ENCODE assay signal across 8 cellular contexts in the genomic region with DNA sequence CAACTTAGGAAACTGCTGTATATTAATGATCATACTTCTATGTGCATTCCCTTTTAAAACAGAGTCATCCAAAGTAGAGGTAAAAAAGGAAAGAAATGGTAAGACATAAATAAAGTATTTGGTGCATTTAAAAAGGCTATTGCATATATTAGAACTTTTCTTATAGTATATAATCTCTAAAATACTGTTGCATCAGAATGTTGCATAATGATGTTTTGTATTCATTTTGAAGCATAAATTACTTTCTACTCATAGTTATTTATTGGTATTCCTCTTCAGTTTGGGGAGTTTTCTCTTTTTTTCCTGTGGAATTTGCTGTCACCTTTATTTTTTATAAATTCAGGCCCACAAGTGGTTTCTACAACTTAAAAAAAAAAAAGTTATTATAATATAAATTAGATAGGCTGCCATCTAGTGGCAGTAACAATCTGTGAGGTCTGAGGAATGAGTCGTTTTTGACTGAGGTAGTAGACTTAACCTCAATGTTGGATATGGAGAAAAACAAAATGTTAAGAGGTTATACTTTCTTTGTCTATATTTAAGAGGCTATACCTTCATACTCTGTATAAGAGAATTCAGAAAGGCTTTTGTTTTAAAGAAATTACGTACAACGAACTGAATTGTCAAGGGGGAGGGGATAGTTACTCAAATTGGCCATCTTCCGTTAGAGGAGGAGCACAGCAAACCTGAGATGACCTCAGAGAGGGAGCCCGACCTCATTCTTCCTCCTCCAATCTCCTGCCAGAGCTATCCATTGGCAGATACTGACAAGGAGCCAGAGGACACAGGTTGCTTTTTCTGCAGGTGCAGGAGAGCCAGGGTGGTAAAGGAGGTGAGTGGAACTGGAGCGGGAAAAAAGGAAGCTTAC. TPM values are rescaled to one million over a fixed set of nuclear protein-coding genes. Genes with fewer than 3 reads are reported as not detected.
DNase-seq lines count a peak whose midpoint lies in the region; ATAC-seq, FAIRE-seq and TF ChIP-seq lines count a peak whose summit lies in the region.

No MANE protein-coding gene starts in this region.

- H3K4me3 ChIP-seq in HFF-Myc (replicated peaks; ENCODE audit: low read depth, low read length), result no peak overlapping the region
- peak overlapping the region in 1 of 4 donors; percentile 26 for H3K4me3 ChIP-seq in adrenal gland
- no peak overlapping the region for H3K4me3 ChIP-seq in right atrium auricular region
- no peak overlapping the region for H3K4me3 ChIP-seq in gastrocnemius medialis

- ATAC-seq in activated CD4-positive, CD25-positive, alpha-beta regulatory T cell treated with anti-CD3 and anti-CD28 coated beads, Interleukin-2, amount 50 U/mL, for 24 hours, result peak; percentile 36 to 55
- ATAC-seq in gastrocnemius medialis, result peak; percentile 86 to 92

- H3K27me3 ChIP-seq in adrenal gland (no peaks in the 10 kb centered on the region), right atrium auricular region (no peaks in the 10 kb centered on the region), gastrocnemius medialis (no peaks in the 10 kb centered on the region)

- in situ Hi-C loops in gastrocnemius medialis (cut with MboI; ENCODE audit: low sequenced_read_pairs in 4 of 4), result loop anchor here in 1 of 4 donors (5.0 kb wide), 1 partner anchor 36 kb away; the partner anchor contains the start of gene ASNSD1

- FAIRE-seq in H54 (lab: Jason Lieb, UNC), result no peak

- no peak for DNase-seq in activated CD4-positive, CD25-positive, alpha-beta regulatory T cell treated with anti-CD3 and anti-CD28 coated beads, Interleukin-2, amount 50 U/mL, for 72 hours
- DNase-seq in HFF-Myc (ENCODE audit: extremely low read depth, low read depth) (no peak), NCI-H774 (lab: John Stamatoyannopoulos, UW) (peak; percentile 2), adrenal gland (peak; percentile 41 to 77 (median 49)), right atrium auricular region (ENCODE audit: low spot score) (no peak), gastrocnemius medialis (no peak), H54 (ENCODE audit: insufficient read length, low spot score) (no peak)

- TF ChIP-seq POLR2A in adrenal gland (IDR thresholded peaks at IDR 0.05) (no peak), gastrocnemius medialis (IDR thresholded peaks at IDR 0.05) (no peak), H54 (IDR thresholded peaks at IDR 0.05; ENCODE audit: low read depth, low read length) (no peak)

- 25 to 31% (median 30%) methylated on average over 6 of the region's 6 CpGs for WGBS in adrenal gland, 4 donors

- no peaks in the 10 kb centered on the region for H3K36me3 ChIP-seq in adrenal gland (replicated peaks in 1 of 2)
- no peaks in the 10 kb centered on the region for H3K36me3 ChIP-seq in right atrium auricular region
- no peaks in the 10 kb centered on the region for H3K36me3 ChIP-seq in gastrocnemius medialis

- H3K4me1 ChIP-seq in adrenal gland (replicated peaks in 1 of 2) (peaks cover 0 to 5% of the 10 kb centered on the region in 2 donors), right atrium auricular region (no peaks in the 10 kb centered on the region), gastrocnemius medialis (no peaks in the 10 kb centered on the region)

- TF ChIP-seq CTCF in HFF-Myc (IDR thresholded peaks at IDR 0.05; ENCODE audit: low read depth, low read length, missing control alignments), result peak; percentile 35
- peak; percentile 42 to 77 (median 58) for TF ChIP-seq CTCF in adrenal gland (IDR thresholded peaks at IDR 0.05)
- peak; percentile 22 to 73 for TF ChIP-seq CTCF in right atrium auricular region (IDR thresholded peaks at IDR 0.05)
- peak; percentile 47 to 76 (median 56) for TF ChIP-seq CTCF in gastrocnemius medialis (IDR thresholded peaks at IDR 0.05 in 4 of 5, conservative IDR thresholded peaks at IDR 0.05 in 1 of 5)

- intact Hi-C loops in adrenal gland (cut with DNase I), result no loop called here
- intact Hi-C loops in gastrocnemius medialis (cut with DNase I; ENCODE audit: low total_unique reads), result loop anchor here (1.0 kb wide), 2 partner anchors 24 to 37 kb away; partner anchors contain the start of genes ANKAR and ASNSD1

- H3K9me3 ChIP-seq in adrenal gland (replicated peaks in 1 of 3) (no peaks in the 10 kb centered on the region), right atrium auricular region (no peaks in the 10 kb centered on the region), gastrocnemius medialis (no peaks in the 10 kb centered on the region)

- peak overlapping the region in 1 of 5 donors; percentile 23 for H3K27ac ChIP-seq in adrenal gland
- H3K27ac ChIP-seq in right atrium auricular region, result no peak overlapping the region
- peak overlapping the region; percentile 22 to 61 (median 44) for H3K27ac ChIP-seq in gastrocnemius medialis

RNA-seq across cellular contexts. Expression of gene ANKAR, which starts 23.8 kb away (rescaled TPM):
- total RNA-seq in adrenal gland (10 to 100 TPM in 3 of 8 donors, 1 to 10 TPM in 5; 4.2 to 17.2 (median 6.0) TPM), right atrium auricular region (1 to 10 TPM; 4.9 to 5.1 TPM), gastrocnemius medialis (10 to 100 TPM in 1 of 4 donors, 1 to 10 TPM in 3; 3.4 to 13.1 (median 5.9) TPM)
- 1 to 10 TPM; 2.4 to 8.2 (median 2.6) TPM for polyA plus RNA-seq in adrenal gland

RNA-seq across cellular contexts. Expression of gene ASNSD1, which starts 37.0 kb away (rescaled TPM):
- total RNA-seq in adrenal gland (10 to 100 TPM; 27.5 to 54.2 (median 42.6) TPM), right atrium auricular region (10 to 100 TPM; 36.7 to 38.8 TPM), gastrocnemius medialis (100 to 1,000 TPM in 1 of 4 donors, 10 to 100 TPM in 3; 68.1 to 114 (median 87.3) TPM)
- 100 to 1,000 TPM in 1 of 3 donors, 10 to 100 TPM in 2; 29.3 to 101 (median 38.2) TPM for polyA plus RNA-seq in adrenal gland

Comparison
In these comparisons a context has a peak if more than half of its experiments do, and no peak if none do; other contexts are left out.
1. DNase-seq: peak in NCI-H774 (single experiment) and adrenal gland (7 of 7); none in activated CD4-positive, CD25-positive, alpha-beta regulatory T cell treated with anti-CD3 and anti-CD28 coated beads, Interleukin-2, amount 50 U/mL, for 72 hours (single experiment), HFF-Myc (single experiment), right atrium auricular region (single experiment), gastrocnemius medialis (0 of 2) and H54 (single experiment).
2. H3K27ac ChIP-seq: peak in gastrocnemius medialis (4 of 4); none in right atrium auricular region (0 of 2).
3. Peak in every context shown above with its lines, with median percentiles within 50 percentile points of each other: CTCF ChIP-seq.